31 cellular contexts compared by ENCODE assay signal in genomic region chrX:638482-639131, GRCh38. TPM values are rescaled to one million over a fixed set of nuclear protein-coding genes. Genes with fewer than 3 reads are reported as not detected.
A peak's percentile ranks its signal among the peaks of the same experiment; 100 is the strongest.
DNase-seq lines count a peak whose midpoint lies in the region; FAIRE-seq and TF ChIP-seq lines count a peak whose summit lies in the region.
"Had no signal": no experiment of that assay in that cellular context is flagged by ENCODE, and none has a peak within 500 bp of the region (broad histone marks: within the 10 kb centered on the region; RNA-seq: fewer than 3 reads in every experiment).

No MANE protein-coding gene starts in this region.

- H3K9me3 Mint-ChIP-seq in HFFc6: no peaks in the 10 kb centered on the region
- H3K9me3 Mint-ChIP-seq: activated CD4-positive, alpha-beta T cell treated with anti-CD3 and anti-CD28 coated beads, Interleukin-2, amount 10 ng/mL, durations not matched to agents 7 days and 5 days; activated naive CD4-positive, alpha-beta T cell treated with anti-CD3 and anti-CD28 coated beads, Interleukin-2, amount 50 U/mL, for 72 hours; effector memory CD8-positive, alpha-beta T cell; T-helper 2 cell treated with Interferon-gamma antibody and Interleukin-4, amounts not matched to agents 5 μg/mL and 100 μg/mL, for 36 hours had no signal

- H3K4me3 ChIP-seq in iPS-20b (ENCODE audit: low read length) (peak overlapping the region; percentile 49), small intestine (ENCODE audit: low read depth in 1 of 2, low read length in 2 of 2) (peak overlapping the region in 1 of 2 donors; percentile 3), WERI-Rb-1 (ENCODE audit: low read depth, low read length) (no peak overlapping the region)
- H3K4me3 ChIP-seq: MG63, skin epidermis had no signal

- H3K27me3 Mint-ChIP-seq in HFFc6 (ENCODE audit: insufficient read depth): peaks cover 24% of the 10 kb centered on the region

- H3K27ac ChIP-seq in iPS-20b (ENCODE audit: low read length) (no peak overlapping the region), small intestine (ENCODE audit: low read depth in 1 of 2, low read length in 1 of 2) (no peak overlapping the region), WERI-Rb-1 (no peak overlapping the region)
- H3K27ac ChIP-seq: breast epithelium, C4-2B, heart right ventricle, left ventricle myocardium inferior had no signal

- H3K27ac Mint-ChIP-seq in HFFc6: peak overlapping the region; percentile 96
- H3K27ac Mint-ChIP-seq: activated CD4-positive, alpha-beta T cell treated with anti-CD3 and anti-CD28 coated beads, Interleukin-2, amount 10 ng/mL, durations not matched to agents 7 days and 5 days; activated naive CD4-positive, alpha-beta T cell treated with anti-CD3 and anti-CD28 coated beads, Interleukin-2, amount 50 U/mL, for 72 hours; effector memory CD8-positive, alpha-beta T cell; T-helper 2 cell treated with Interferon-gamma antibody and Interleukin-4, amounts not matched to agents 5 μg/mL and 100 μg/mL, for 36 hours had no signal

- H3K27me3 ChIP-seq in iPS-20b (ENCODE audit: insufficient read depth, low read length): peaks cover 96% of the 10 kb centered on the region
- peaks cover 3 to 39% of the 10 kb centered on the region in 2 donors for H3K27me3 ChIP-seq in small intestine (ENCODE audit: control insufficient read depth in 2 of 2, insufficient read depth in 2 of 2, low read length in 2 of 2)
- H3K27me3 ChIP-seq in WERI-Rb-1 (ENCODE audit: insufficient read depth, low read depth, severe bottlenecking): peaks cover 72% of the 10 kb centered on the region

- H3K36me3 ChIP-seq in iPS-20b (ENCODE audit: insufficient read depth, low read depth, low read length) (no peaks in the 10 kb centered on the region), small intestine (ENCODE audit: control insufficient read depth in 2 of 2, insufficient read depth in 2 of 2, low read length in 2 of 2) (no peaks in the 10 kb centered on the region), WERI-Rb-1 (no peaks in the 10 kb centered on the region)
- H3K36me3 ChIP-seq: breast epithelium, heart right ventricle, left ventricle myocardium inferior, MG63 had no signal

- TF ChIP-seq CTCF in HFFc6 (IDR thresholded peaks at IDR 0.05) (no peak), WERI-Rb-1 (IDR thresholded peaks at IDR 0.05; ENCODE audit: low read depth, low read length) (no peak)

- H3K9ac ChIP-seq in iPS-20b (ENCODE audit: low read depth, low read length): no peak overlapping the region

- H3K36me3 Mint-ChIP-seq in HFFc6 (ENCODE audit: low read depth): peaks cover 47% of the 10 kb centered on the region

- FAIRE-seq in small intestine (lab: Jason Lieb, UNC): no peak
- FAIRE-seq: colon, GM19239 had no signal

- peaks cover 45% of the 10 kb centered on the region for H3K4me1 Mint-ChIP-seq in HFFc6 (ENCODE audit: low read depth)
- H3K4me1 Mint-ChIP-seq: activated CD4-positive, alpha-beta T cell treated with anti-CD3 and anti-CD28 coated beads, Interleukin-2, amount 10 ng/mL, durations not matched to agents 7 days and 5 days had no signal

- DNase-seq in EH (ENCODE audit: low read depth): peak; percentile 57
- DNase-seq in HFFc6: no peak
- peak; percentile 63 for DNase-seq in small intestine
- no peak for DNase-seq in NCI-H2029 treated with DMSO at 0.1 percent for 48 hours (lab: John Stamatoyannopoulos, UW)
- DNase-seq in NCI-H1092 (lab: John Stamatoyannopoulos, UW): no peak
- DNase-seq in WERI-Rb-1: no peak
- DNase-seq: activated CD4-positive, alpha-beta T cell treated with anti-CD3 and anti-CD28 coated beads, Interleukin-2, amount 10 ng/mL, durations not matched to agents 7 days and 5 days; DMS79 treated with DMSO at 0.1 percent for 48 hours; effector memory CD8-positive, alpha-beta T cell; heart right ventricle; KG1; left ventricle myocardium inferior; mesendoderm; MG63; naive B cell; NCI-H2081; NCI-H2227 treated with DMSO at 0.1 percent for 48 hours; nucleus accumbens; stimulated activated CD4-positive, alpha-beta T cell treated with anti-CD3 and anti-CD28 coated beads, Interleukin-1b, Interleukin-23, amount 100 ng/mL, for 48 hours; trophoblast cell had no signal

- WGBS in small intestine, 3 donors: 3 to 5% (median 4%) methylated on average over 18 of the region's 18 CpGs

- peaks cover 2% of the 10 kb centered on the region; the same call in 1 of the 2 replicates for H3K4me1 ChIP-seq in iPS-20b (ENCODE audit: insufficient read depth, low read length)
- H3K4me1 ChIP-seq in small intestine (ENCODE audit: control insufficient read depth in 2 of 2, insufficient read depth in 1 of 2, low read depth in 1 of 2, low read length in 1 of 2): peaks cover 0 to 2% of the 10 kb centered on the region in 2 donors
- H3K4me1 ChIP-seq: breast epithelium had no signal

- peaks cover 4% of the 10 kb centered on the region; the same call in 1 of the 2 replicates for H3K9me3 ChIP-seq in iPS-20b (ENCODE audit: insufficient read depth, low read depth, low read length)
- H3K9me3 ChIP-seq in small intestine (ENCODE audit: control insufficient read depth, low read depth): no peaks in the 10 kb centered on the region
- H3K9me3 ChIP-seq in WERI-Rb-1 (ENCODE audit: severe bottlenecking): no peaks in the 10 kb centered on the region
- H3K9me3 ChIP-seq: breast epithelium, heart right ventricle, left ventricle myocardium inferior, MG63 had no signal

- peak overlapping the region; percentile 91 for H3K4me3 Mint-ChIP-seq in HFFc6
- H3K4me3 Mint-ChIP-seq: activated CD4-positive, alpha-beta T cell treated with anti-CD3 and anti-CD28 coated beads, Interleukin-2, amount 10 ng/mL, durations not matched to agents 7 days and 5 days; effector memory CD8-positive, alpha-beta T cell; T-helper 2 cell treated with Interferon-gamma antibody and Interleukin-4, amounts not matched to agents 5 μg/mL and 100 μg/mL, for 36 hours had no signal

RNA-seq across cellular contexts. Expression of gene SHOX, which starts 8.0 kb away (rescaled TPM):
- 10 to 100 TPM; 27.1 to 41.8 (median 28.6) TPM for total RNA-seq in HFFc6 (2021; fragmentation: NEBNext Ultra II Directional; extraction: Animal tissue kit (Norgen Biotek cat#: 25700))
- under 1 TPM in 1 of 3 donors, not detected in 2; 0.04 TPM for polyA plus RNA-seq in small intestine
- total RNA-seq: activated CD4-positive, alpha-beta T cell treated with anti-CD3 and anti-CD28 coated beads, Interleukin-2, amount 10 ng/mL, durations not matched to agents 7 days and 5 days; activated naive CD4-positive, alpha-beta T cell treated with anti-CD3 and anti-CD28 coated beads, Interleukin-2, amount 50 U/mL, for 72 hours; heart right ventricle; HT1080; left ventricle myocardium inferior; pulmonary artery endothelial cell had no signal
- polyA plus RNA-seq: esophagus, heart right ventricle had no signal

Comparison
In these comparisons a context has a peak if more than half of its experiments do, and no peak if none do; other contexts are left out.
1. DNase-seq: peak in EH (single experiment) and small intestine (single experiment); none in HFFc6 (single experiment), NCI-H2029 treated with DMSO at 0.1 percent for 48 hours (single experiment), NCI-H1092 (single experiment) and WERI-Rb-1 (single experiment).